Comparison of ENCODE assay signal across 32 cellular contexts in genomic region chr3:48286308-48286707, GRCh38. TPM values are rescaled to one million over a fixed set of nuclear protein-coding genes. Genes with fewer than 3 reads are reported as not detected.
"Had no signal": no experiment of that assay in that cellular context is flagged by ENCODE, and none has a peak within 500 bp of the region (broad histone marks: within the 10 kb centered on the region; RNA-seq: fewer than 3 reads in every experiment).

No MANE protein-coding gene starts in this region.

- H3K79me2 ChIP-seq: parathyroid adenoma had no signal

- H3K9ac ChIP-seq: neural progenitor cell, parathyroid adenoma had no signal

- H2AFZ ChIP-seq: neural progenitor cell, parathyroid adenoma had no signal

- H3K36me3 ChIP-seq: neural progenitor cell, ovary, transverse colon, uterus had no signal

- H3K4me2 ChIP-seq: neural progenitor cell, smooth muscle cell had no signal

- H3K4me1 ChIP-seq: neural progenitor cell, parathyroid adenoma, psoas muscle, suprapubic skin, testis, tibial artery, transverse colon, upper lobe of right lung, uterus had no signal

- H3K4me3 ChIP-seq: neural progenitor cell, ovary, psoas muscle, skin epidermis, smooth muscle cell, spleen, suprapubic skin, testis, tibial artery, transverse colon, upper lobe of right lung, uterus had no signal

- H3K27me3 ChIP-seq: neural progenitor cell, ovary, spleen, suprapubic skin, testis, tibial artery, transverse colon, upper lobe of right lung, uterus had no signal

- DNase-seq: natural killer cell; occipital lobe; ovary; posterior cingulate gyrus; psoas muscle; right cardiac atrium; spleen; stimulated activated CD4-positive, alpha-beta T cell treated with anti-CD3 and anti-CD28 coated beads, Interleukin-12 subunit alpha, Interleukin-12 subunit beta, amount 100 ng/mL, for 4 hours; stimulated activated CD4-positive, alpha-beta T cell treated with anti-CD3 and anti-CD28 coated beads, Interleukin-1b, Interleukin-23, amount 100 ng/mL, for 48 hours; stimulated activated CD4-positive, alpha-beta T cell treated with anti-CD3 and anti-CD28 coated beads, Interleukin-4, amount 100 ng/mL, for 1 hour; stimulated activated CD4-positive, alpha-beta T cell treated with anti-CD3 and anti-CD28 coated beads, Interleukin-4, amount 100 ng/mL, for 4 hours; stimulated activated CD8-positive, alpha-beta memory T cell treated with anti-CD3 and anti-CD28 coated beads, Interleukin-4, amount 100 ng/mL, for 48 hours; stimulated activated naive CD4-positive, alpha-beta T cell; stimulated activated naive CD8-positive, alpha-beta T cell treated with anti-CD3 and anti-CD28 coated beads, Interleukin-15, amount 100 ng/mL, for 72 hours; stimulated activated naive CD8-positive, alpha-beta T cell treated with anti-CD3 and anti-CD28 coated beads, Interleukin-15, Interleukin-2, amounts not matched to agents 100 U/mL and 50 U/mL, for 24 hours; substantia nigra; testis; tibial artery; transverse colon; upper lobe of right lung; uterus had no signal

- H3K27ac ChIP-seq: neural progenitor cell, ovary, parathyroid adenoma, psoas muscle, skin epidermis, spleen, suprapubic skin, testis, tibial artery, transverse colon, upper lobe of right lung, uterus had no signal

- H3K9me3 ChIP-seq: ovary, psoas muscle, suprapubic skin, testis, tibial artery, transverse colon, upper lobe of right lung, uterus had no signal

RNA-seq across cellular contexts. Expression of gene SPINK8, which starts 47.2 kb away (rescaled TPM):
- total RNA-seq: natural killer cell, occipital lobe, osteoblast, ovary, progenitor cell of endocrine pancreas, psoas muscle, renal cortical epithelial cell, right cardiac atrium, sciatic nerve, smooth muscle cell, suprapubic skin, testis, transverse colon, upper lobe of right lung, urinary bladder, uterus had no signal
- polyA plus RNA-seq: neural cell, ovary, psoas muscle, right cardiac atrium, smooth muscle cell, urinary bladder had no signal
